Comparison of ENCODE assay signal across 1 cellular context in genomic region chr4:54061873-54062272, GRCh38.
TF ChIP-seq lines count a peak whose summit lies in the region.

No MANE protein-coding gene starts in this region.

TF ChIP-seq in WTC11, 78 proteins besides CTCF, POLR2A, EP300 and RAD21 (continued from another document):
- TF ChIP-seq ARID4B (CRISPR knock-in tag; IDR thresholded peaks at IDR 0.05; ENCODE audit: borderline replicate concordance) (no peak), CREB1 (CRISPR knock-in tag; IDR thresholded peaks at IDR 0.05) (no peak), USF2 (CRISPR knock-in tag; IDR thresholded peaks at IDR 0.05) (no peak), FOXJ3 (CRISPR knock-in tag; IDR thresholded peaks at IDR 0.05; ENCODE audit: borderline replicate concordance) (no peak), ZNF532 (CRISPR knock-in tag; IDR thresholded peaks at IDR 0.05; ENCODE audit: borderline replicate concordance) (no peak), PRRX2 (CRISPR knock-in tag; IDR thresholded peaks at IDR 0.05) (no peak), SMAD4 (CRISPR knock-in tag; IDR thresholded peaks at IDR 0.05) (no peak), ZBTB43 (CRISPR knock-in tag; IDR thresholded peaks at IDR 0.05) (no peak), ZMAT4 (CRISPR knock-in tag; IDR thresholded peaks at IDR 0.05) (no peak), TEAD1 (CRISPR knock-in tag; IDR thresholded peaks at IDR 0.05) (no peak)
